Comparison of ENCODE assay signal across 26 cellular contexts in the genomic region with DNA sequence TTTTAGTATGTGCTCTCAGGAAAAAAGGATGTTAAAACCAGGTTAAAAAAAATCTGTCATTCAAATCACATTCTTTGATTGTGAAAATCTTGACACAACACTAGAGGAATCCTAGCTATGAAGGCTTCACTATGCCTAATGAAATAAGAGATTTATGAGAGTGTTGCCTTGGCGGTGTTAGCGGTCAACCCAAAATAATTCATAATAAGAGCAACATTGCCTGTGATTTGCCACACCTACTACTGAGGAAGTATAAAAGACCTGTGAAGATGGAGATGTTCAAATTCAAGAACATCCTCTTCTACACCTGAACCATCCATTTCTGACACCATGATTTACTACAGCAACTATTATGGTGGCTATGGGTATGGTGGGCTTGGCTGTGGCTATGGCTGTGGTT. TPM values are rescaled to one million over a fixed set of nuclear protein-coding genes. Genes with fewer than 3 reads are reported as not detected.
DNase-seq lines count a peak whose midpoint lies in the region; FAIRE-seq and TF ChIP-seq lines count a peak whose summit lies in the region.
"Had no signal": no experiment of that assay in that cellular context is flagged by ENCODE, and none has a peak within 500 bp of the region (broad histone marks: within the 10 kb centered on the region; RNA-seq: fewer than 3 reads in every experiment).

A gene with protein sequence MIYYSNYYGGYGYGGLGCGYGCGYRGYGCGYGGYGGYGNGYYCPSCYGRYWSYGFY (plus strand): TSS at position 301 of the 400 bp plus-strand sequence. CDS start 30 bp downstream, at position 331.

- intact Hi-C loops in activated T-helper 1 cell treated with anti-CD3 and anti-CD28 coated beads, Interleukin-12 subunit alpha, Interleukin-12 subunit beta, Interleukin-2, Interleukin-4 antibody, amounts not matched to agents 30 ng/mL and 10 ng/mL and 1 ng/mL, durations not matched to agents 14 hours and 24 hours and 36 hours (cut with micrococcal nuclease): no loop called here

- H3K4me1 Mint-ChIP-seq in activated T-helper 1 cell treated with anti-CD3 and anti-CD28 coated beads, Interleukin-12 subunit alpha, Interleukin-12 subunit beta, Interleukin-2, Interleukin-4 antibody, amounts not matched to agents 30 ng/mL and 10 ng/mL and 1 ng/mL, durations not matched to agents 14 hours and 24 hours and 36 hours (ENCODE audit: low read depth): no peaks in the 10 kb centered on the region
- no peaks in the 10 kb centered on the region for H3K4me1 Mint-ChIP-seq in endothelial cell (ENCODE audit: unreplicated experiment)
- H3K4me1 Mint-ChIP-seq: CD14-positive monocyte; CD4-positive, alpha-beta memory T cell; CD4-positive, CD25-positive, alpha-beta regulatory T cell; CD8-positive, alpha-beta memory T cell had no signal

- no peaks in the 10 kb centered on the region for H3K27me3 Mint-ChIP-seq in activated T-helper 1 cell treated with anti-CD3 and anti-CD28 coated beads, Interleukin-12 subunit alpha, Interleukin-12 subunit beta, Interleukin-2, Interleukin-4 antibody, amounts not matched to agents 30 ng/mL and 10 ng/mL and 1 ng/mL, durations not matched to agents 14 hours and 24 hours and 36 hours (ENCODE audit: insufficient read depth)
- H3K27me3 Mint-ChIP-seq in endothelial cell (ENCODE audit: unreplicated experiment): no peaks in the 10 kb centered on the region
- H3K27me3 Mint-ChIP-seq: CD4-positive, CD25-positive, alpha-beta regulatory T cell; CD8-positive, alpha-beta memory T cell had no signal

- H3K36me3 Mint-ChIP-seq in activated T-helper 1 cell treated with anti-CD3 and anti-CD28 coated beads, Interleukin-12 subunit alpha, Interleukin-12 subunit beta, Interleukin-2, Interleukin-4 antibody, amounts not matched to agents 30 ng/mL and 10 ng/mL and 1 ng/mL, durations not matched to agents 14 hours and 24 hours and 36 hours (ENCODE audit: low read depth): no peaks in the 10 kb centered on the region
- no peaks in the 10 kb centered on the region for H3K36me3 Mint-ChIP-seq in endothelial cell (ENCODE audit: low read depth, unreplicated experiment)
- H3K36me3 Mint-ChIP-seq: CD14-positive monocyte; CD4-positive, alpha-beta memory T cell; CD4-positive, CD25-positive, alpha-beta regulatory T cell; CD8-positive, alpha-beta memory T cell had no signal

- no peaks in the 10 kb centered on the region for H3K9me3 Mint-ChIP-seq in activated T-helper 1 cell treated with anti-CD3 and anti-CD28 coated beads, Interleukin-12 subunit alpha, Interleukin-12 subunit beta, Interleukin-2, Interleukin-4 antibody, amounts not matched to agents 30 ng/mL and 10 ng/mL and 1 ng/mL, durations not matched to agents 14 hours and 24 hours and 36 hours
- no peaks in the 10 kb centered on the region for H3K9me3 Mint-ChIP-seq in endothelial cell (ENCODE audit: unreplicated experiment)

- no peak for DNase-seq in HTR-8/SVneo (ENCODE audit: insufficient read length, low spot score)
- no peak for DNase-seq in activated T-helper 1 cell treated with anti-CD3 and anti-CD28 coated beads, Interleukin-12 subunit alpha, Interleukin-12 subunit beta, Interleukin-2, Interleukin-4 antibody, amounts not matched to agents 30 ng/mL and 10 ng/mL and 1 ng/mL, durations not matched to agents 14 hours and 24 hours and 36 hours (ENCODE audit: low spot score)
- no peak for DNase-seq in urothelium cell line (ENCODE audit: low spot score)
- no peak for DNase-seq in NCI-H2029 (lab: John Stamatoyannopoulos, UW)
- no peak for DNase-seq in endothelial cell (ENCODE audit: low spot score)
- DNase-seq: BE2C; C1 segment of cervical spinal cord; CD4-positive, alpha-beta memory T cell; CD4-positive, CD25-positive, alpha-beta regulatory T cell; CD8-positive, alpha-beta memory T cell; COR-L47; DMS 273 treated with DMSO at 0.1 percent for 48 hours; DMS153; DMS53; DMS79; DND-41; EL; GDM1 had no signal

- FAIRE-seq in HTR-8/SVneo (lab: Jason Lieb, UNC): peak; percentile 23
- peak; percentile 69 for FAIRE-seq in urothelium cell line (lab: Jason Lieb, UNC)
- FAIRE-seq: A549, GM12878, GM12892, GM18507 had no signal

- H3K27ac Mint-ChIP-seq in activated T-helper 1 cell treated with anti-CD3 and anti-CD28 coated beads, Interleukin-12 subunit alpha, Interleukin-12 subunit beta, Interleukin-2, Interleukin-4 antibody, amounts not matched to agents 30 ng/mL and 10 ng/mL and 1 ng/mL, durations not matched to agents 14 hours and 24 hours and 36 hours: peak within 1 kb of the TSS; percentile 29
- no peak within 1 kb of the TSS for H3K27ac Mint-ChIP-seq in endothelial cell (ENCODE audit: unreplicated experiment)
- H3K27ac Mint-ChIP-seq: CD4-positive, alpha-beta memory T cell; CD4-positive, CD25-positive, alpha-beta regulatory T cell; CD8-positive, alpha-beta memory T cell had no signal

- TF ChIP-seq CTCF in endothelial cell (IDR thresholded peaks at IDR 0.05; ENCODE audit: unreplicated experiment): no peak

- no peak within 1 kb of the TSS for H3K4me3 Mint-ChIP-seq in activated T-helper 1 cell treated with anti-CD3 and anti-CD28 coated beads, Interleukin-12 subunit alpha, Interleukin-12 subunit beta, Interleukin-2, Interleukin-4 antibody, amounts not matched to agents 30 ng/mL and 10 ng/mL and 1 ng/mL, durations not matched to agents 14 hours and 24 hours and 36 hours
- H3K4me3 Mint-ChIP-seq in endothelial cell (ENCODE audit: unreplicated experiment): no peak within 1 kb of the TSS
- H3K4me3 Mint-ChIP-seq: CD14-positive monocyte; CD4-positive, alpha-beta memory T cell; CD8-positive, alpha-beta memory T cell had no signal

RNA-seq across cellular contexts. Expression of the gene that starts here (rescaled TPM):
- total RNA-seq in activated T-helper 1 cell treated with anti-CD3 and anti-CD28 coated beads, Interleukin-12 subunit alpha, Interleukin-12 subunit beta, Interleukin-2, Interleukin-4 antibody, amounts not matched to agents 30 ng/mL and 10 ng/mL and 1 ng/mL, durations not matched to agents 14 hours and 24 hours and 36 hours: not detected in 2 replicates
- total RNA-seq in endothelial cell (ENCODE audit: unreplicated experiment): not detected
- total RNA-seq: A172; CD4-positive, alpha-beta memory T cell; CD4-positive, CD25-positive, alpha-beta regulatory T cell; CD8-positive, alpha-beta memory T cell; Daoy; G401; GM12878 had no signal
